ENCODE assay signal across 9 cellular contexts in genomic region chr16:11784048-11784780, GRCh38. TPM values are rescaled to one million over a fixed set of nuclear protein-coding genes. Genes with fewer than 3 reads are reported as not detected.
DNase-seq lines count a peak whose midpoint lies in the region; ATAC-seq, FAIRE-seq and TF ChIP-seq lines count a peak whose summit lies in the region.
"Had no signal": no experiment of that assay in that cellular context is flagged by ENCODE, and none has a peak within 500 bp of the region (broad histone marks: within the 10 kb centered on the region; RNA-seq: fewer than 3 reads in every experiment).

No MANE protein-coding gene starts in this region.

- no peaks in the 10 kb centered on the region for H3K27me3 ChIP-seq in astrocyte (ENCODE audit: insufficient read depth, low read length)
- no peaks in the 10 kb centered on the region for H3K27me3 ChIP-seq in mucosa of rectum (ENCODE audit: control insufficient read depth in 2 of 2, insufficient read depth in 2 of 2, low read length in 2 of 2)
- no peaks in the 10 kb centered on the region for H3K27me3 ChIP-seq in upper lobe of right lung

- H3K36me3 ChIP-seq in astrocyte (ENCODE audit: insufficient read depth, low read length) = peaks cover 10% of the 10 kb centered on the region
- H3K36me3 ChIP-seq in mucosa of rectum (ENCODE audit: control insufficient read depth in 2 of 2, insufficient read depth in 2 of 2, low read length in 2 of 2) = peaks cover 0 to 1% of the 10 kb centered on the region in 2 donors
- peaks cover 19% of the 10 kb centered on the region for H3K36me3 ChIP-seq in upper lobe of right lung

- peaks cover 26% of the 10 kb centered on the region for H3K4me1 ChIP-seq in astrocyte (ENCODE audit: insufficient read depth, low read length)
- peaks cover 15 to 25% of the 10 kb centered on the region in 2 donors for H3K4me1 ChIP-seq in mucosa of rectum (ENCODE audit: control insufficient read depth in 2 of 2, insufficient read depth in 2 of 2, low read length in 2 of 2)
- H3K4me1 ChIP-seq in upper lobe of right lung = peaks cover 75% of the 10 kb centered on the region

- no peak for FAIRE-seq in astrocyte (lab: Jason Lieb, UNC)
- FAIRE-seq: D721Med had no signal

- TF ChIP-seq CTCF in astrocyte (IDR thresholded peaks at IDR 0.05; ENCODE audit: insufficient read depth, low read depth, low read length) = no peak
- TF ChIP-seq CTCF in upper lobe of right lung (IDR thresholded peaks at IDR 0.05) = no peak

- peak overlapping the region; percentile 71 for H3K4me3 Mint-ChIP-seq in activated naive CD4-positive, alpha-beta T cell treated with anti-CD3 and anti-CD28 coated beads, Interleukin-2, amount 10 ng/mL, durations not matched to agents 7 days and 5 days
- H3K4me3 Mint-ChIP-seq in astrocyte (ENCODE audit: unreplicated experiment) = peak overlapping the region; percentile 37

- peaks cover 74% of the 10 kb centered on the region for H3K4me1 Mint-ChIP-seq in activated naive CD4-positive, alpha-beta T cell treated with anti-CD3 and anti-CD28 coated beads, Interleukin-2, amount 10 ng/mL, durations not matched to agents 7 days and 5 days
- H3K4me1 Mint-ChIP-seq in astrocyte (ENCODE audit: low read depth, unreplicated experiment) = peaks cover 37% of the 10 kb centered on the region

- ATAC-seq in upper lobe of right lung = no peak
- ATAC-seq in HG02840 (IDR thresholded peaks at IDR 0.05; ENCODE audit: low FRiP score, unreplicated experiment) = no peak

- peaks cover 81% of the 10 kb centered on the region for H3K79me2 ChIP-seq in astrocyte (ENCODE audit: insufficient read depth, low read length)

- H3K4me3 ChIP-seq in astrocyte (ENCODE audit: insufficient read depth, low read depth, low read length) (peak overlapping the region; percentile 40), mucosa of rectum (ENCODE audit: low read length in 2 of 2) (no peak overlapping the region), upper lobe of right lung (no peak overlapping the region)

- H3K4me2 ChIP-seq in astrocyte (ENCODE audit: low read length) = peak overlapping the region; percentile 83

- H4K20me1 ChIP-seq in astrocyte (ENCODE audit: insufficient read depth, low read length) = peaks cover 36% of the 10 kb centered on the region

- H2AFZ ChIP-seq in astrocyte (ENCODE audit: low read depth, low read length) = no peak overlapping the region

- H3K9me3 Mint-ChIP-seq in activated naive CD4-positive, alpha-beta T cell treated with anti-CD3 and anti-CD28 coated beads, Interleukin-2, amount 10 ng/mL, durations not matched to agents 7 days and 5 days = no peaks in the 10 kb centered on the region
- no peaks in the 10 kb centered on the region for H3K9me3 Mint-ChIP-seq in astrocyte (ENCODE audit: unreplicated experiment)

- intact Hi-C loops in upper lobe of right lung (cut with DNase I) = no loop called here

- DNase-seq in activated naive CD4-positive, alpha-beta T cell treated with anti-CD3 and anti-CD28 coated beads, Interleukin-2, amount 10 ng/mL, durations not matched to agents 7 days and 5 days = no peak
- DNase-seq in activated naive CD4-positive, alpha-beta T cell (lab: John Stamatoyannopoulos, UW) = no peak
- DNase-seq in astrocyte (ENCODE audit: low read depth) (no peak), upper lobe of right lung (peak; percentile 32), middle frontal gyrus (ENCODE audit: extremely low spot score, low spot score) (no peak), putamen (ENCODE audit: low spot score) (no peak)

- CTCF ChIA-PET in activated naive CD4-positive, alpha-beta T cell treated with anti-CD3 and anti-CD28 coated beads, Interleukin-2, amount 10 ng/mL, durations not matched to agents 7 days and 5 days (lab: Charles Lee) = interaction anchor here (1.1 to 3.3 kb wide), 2 partner anchors 9 to 14 kb away, joined by 3 to 17 read pairs; partner anchors contain the start of gene ZC3H7A

- peak overlapping the region; percentile 99 for H3K27ac Mint-ChIP-seq in activated naive CD4-positive, alpha-beta T cell treated with anti-CD3 and anti-CD28 coated beads, Interleukin-2, amount 10 ng/mL, durations not matched to agents 7 days and 5 days
- H3K27ac Mint-ChIP-seq in astrocyte (ENCODE audit: unreplicated experiment) = peak overlapping the region; percentile 70

- peak overlapping the region; percentile 73 for H3K9ac ChIP-seq in astrocyte (ENCODE audit: low read length)
- H3K9ac ChIP-seq in mucosa of rectum (ENCODE audit: low read depth in 1 of 2, low read length in 2 of 2) = no peak overlapping the region

- H3K9me3 ChIP-seq in astrocyte (ENCODE audit: insufficient read depth, low read depth, low read length) (no peaks in the 10 kb centered on the region), mucosa of rectum (ENCODE audit: control insufficient read depth in 2 of 2, low read length in 2 of 2) (no peaks in the 10 kb centered on the region), upper lobe of right lung (no peaks in the 10 kb centered on the region)

- H3K27ac ChIP-seq in astrocyte (ENCODE audit: low read depth, low read length) = peak overlapping the region; percentile 91
- H3K27ac ChIP-seq in mucosa of rectum (ENCODE audit: low read depth in 2 of 2, low read length in 2 of 2) = peak overlapping the region; percentile 88 to 91
- peak overlapping the region; percentile 78 for H3K27ac ChIP-seq in upper lobe of right lung

- H3K27me3 Mint-ChIP-seq in activated naive CD4-positive, alpha-beta T cell treated with anti-CD3 and anti-CD28 coated beads, Interleukin-2, amount 10 ng/mL, durations not matched to agents 7 days and 5 days = no peaks in the 10 kb centered on the region
- no peaks in the 10 kb centered on the region for H3K27me3 Mint-ChIP-seq in astrocyte (ENCODE audit: low read depth, unreplicated experiment)

- H3K36me3 Mint-ChIP-seq in activated naive CD4-positive, alpha-beta T cell treated with anti-CD3 and anti-CD28 coated beads, Interleukin-2, amount 10 ng/mL, durations not matched to agents 7 days and 5 days = peaks cover 37% of the 10 kb centered on the region
- peaks cover 5% of the 10 kb centered on the region for H3K36me3 Mint-ChIP-seq in astrocyte (ENCODE audit: low read depth, unreplicated experiment)

RNA-seq across cellular contexts. Expression of gene ZC3H7A, which starts 12.8 kb away (rescaled TPM):
- 64.2 and 68.7 TPM in 2 replicates for total RNA-seq in astrocyte
- 71.2 TPM for total RNA-seq in upper lobe of right lung

RNA-seq across cellular contexts. Expression of gene TXNDC11, which starts 41.6 kb away (rescaled TPM):
- total RNA-seq in astrocyte (29.0 and 34.9 TPM in 2 replicates), upper lobe of right lung (99.2 TPM)
